In the genomic region with DNA sequence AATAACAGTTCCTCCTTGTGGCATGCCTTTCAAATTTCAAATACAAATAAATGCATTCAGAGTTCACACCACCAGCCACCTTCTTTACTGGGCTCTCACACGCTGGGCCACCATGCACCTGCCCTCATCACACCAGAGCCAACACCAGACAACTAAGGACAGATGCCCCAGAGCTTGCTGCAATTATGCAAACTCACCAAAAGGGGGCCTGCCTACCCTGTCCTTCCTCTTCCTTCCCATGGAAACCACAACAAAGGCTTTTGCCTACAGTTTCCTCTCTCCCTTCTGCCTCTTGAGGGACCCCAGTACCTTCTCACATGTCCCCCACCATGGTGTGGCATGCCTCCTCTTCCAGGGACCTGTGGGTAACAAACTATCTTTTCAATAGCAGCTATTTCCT, we compare ENCODE assay signal across 12 cellular contexts.
DNase-seq lines count a peak whose midpoint lies in the region; ATAC-seq and TF ChIP-seq lines count a peak whose summit lies in the region.
"Had no signal": no experiment of that assay in that cellular context is flagged by ENCODE, and none has a peak within 500 bp of the region (broad histone marks: within the 10 kb centered on the region; RNA-seq: fewer than 3 reads in every experiment).

No MANE protein-coding gene starts in this region.

- H3K36me3 ChIP-seq in HAP-1 (replicated peaks) (no peaks in the 10 kb centered on the region), RWPE2 (ENCODE audit: low read depth) (no peaks in the 10 kb centered on the region)

- in situ Hi-C loops in HAP-1 (cut with MboI; ENCODE audit: low sequenced_read_pairs): no loop called here

- DNase-seq in D341Med (ENCODE audit: low spot score) (peak; percentile 55), HAP-1 (ENCODE audit: low spot score in 2 of 2) (peak; percentile 29 to 53), RWPE2 (ENCODE audit: low spot score) (no peak), iPS-NIHi7 (ENCODE audit: extremely low spot score) (peak; percentile 68), NCI-H2196 (lab: John Stamatoyannopoulos, UW; ENCODE audit: unreplicated experiment) (no peak), HCEC 1CT (no peak), globus pallidus (ENCODE audit: low spot score) (no peak), midbrain (lab: John Stamatoyannopoulos, UW) (no peak)
- DNase-seq: head of caudate nucleus; NCI-H1436 treated with DMSO at 0.1 percent for 48 hours; stimulated activated CD4-positive, alpha-beta T cell treated with anti-CD3 and anti-CD28 coated beads, Interleukin-15, amount 100 ng/mL, for 24 hours had no signal

- peaks cover 13% of the 10 kb centered on the region for H3K4me1 ChIP-seq in HAP-1
- H3K4me1 ChIP-seq in RWPE2 (ENCODE audit: insufficient read depth, poor library complexity, severe bottlenecking): peaks cover 9% of the 10 kb centered on the region

- H3K9me3 ChIP-seq in HAP-1 (no peaks in the 10 kb centered on the region), RWPE2 (ENCODE audit: severe bottlenecking) (no peaks in the 10 kb centered on the region)

- H3K27ac ChIP-seq in RWPE2 (ENCODE audit: poor library complexity, severe bottlenecking): no peak overlapping the region
- H3K27ac ChIP-seq: SK-N-MC had no signal

- ATAC-seq in RWPE2 (ENCODE audit: low read depth): no peak; the same call in 2 of the 3 replicates

- peak; percentile 25 for TF ChIP-seq CTCF in RWPE2 (IDR thresholded peaks at IDR 0.05; ENCODE audit: poor library complexity, severe bottlenecking)

- H3K4me3 ChIP-seq in HAP-1 (no peak overlapping the region), RWPE2 (ENCODE audit: severe bottlenecking) (no peak overlapping the region)
- H3K4me3 ChIP-seq: SK-N-MC had no signal

- H3K27me3 ChIP-seq in HAP-1 (ENCODE audit: low read depth) (no peaks in the 10 kb centered on the region), RWPE2 (ENCODE audit: insufficient read depth, poor library complexity, severe bottlenecking) (no peaks in the 10 kb centered on the region)

Comparison
In these comparisons a context has a peak if more than half of its experiments do, and no peak if none do; other contexts are left out.
1. DNase-seq: peak in D341Med (single experiment), HAP-1 (2 of 2) and iPS-NIHi7 (single experiment); none in RWPE2 (single experiment), NCI-H2196 (single experiment), HCEC 1CT (single experiment), globus pallidus (single experiment) and midbrain (single experiment).